Comparison of ENCODE assay signal across 1 cellular context in the genomic region with DNA sequence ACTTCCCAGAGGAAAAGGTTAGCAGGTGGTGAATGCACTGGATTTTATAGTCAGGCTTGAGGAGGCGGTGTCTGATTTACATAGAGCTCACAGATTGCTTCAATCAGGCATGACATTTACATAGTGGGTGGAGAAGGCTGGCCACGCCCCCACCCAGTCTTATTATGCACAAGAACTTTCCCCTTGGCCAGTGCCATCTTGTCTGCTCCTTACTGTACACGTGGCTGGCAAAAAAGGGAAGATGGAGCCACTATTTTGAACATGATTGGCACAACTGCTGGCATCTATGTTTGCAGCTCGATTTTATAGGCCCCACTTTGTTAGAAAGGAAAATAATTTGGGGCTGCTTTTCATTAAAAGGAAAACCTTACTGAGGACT.
TF ChIP-seq lines count a peak whose summit lies in the region.

No MANE protein-coding gene starts in this region.

TF ChIP-seq in GM12878, 131 proteins besides CTCF, POLR2A, EP300 and RAD21 (continued from another document):
- TF ChIP-seq MLLT1 (IDR thresholded peaks at IDR 0.05) = no peak
- TF ChIP-seq WRNIP1 (IDR thresholded peaks at IDR 0.05; ENCODE audit: borderline replicate concordance, low read depth, low read length) = no peak
- no peak for TF ChIP-seq TCF12 (IDR thresholded peaks at IDR 0.05; ENCODE audit: low read depth, low read length)
- no peak for TF ChIP-seq IRF4 (IDR thresholded peaks at IDR 0.05; ENCODE audit: low read depth, low read length)
- no peak for TF ChIP-seq SIN3A (IDR thresholded peaks at IDR 0.05; ENCODE audit: low read depth, low read length)
- no peak for TF ChIP-seq USF1 (IDR thresholded peaks at IDR 0.05; ENCODE audit: borderline replicate concordance, extremely low read length, insufficient read depth, low read depth, low read length)
- TF ChIP-seq HDGF (IDR thresholded peaks at IDR 0.05) = no peak
- TF ChIP-seq NR2C2 (IDR thresholded peaks at IDR 0.05; ENCODE audit: borderline replicate concordance, control insufficient read depth, insufficient read length, low read depth) = no peak
- no peak for TF ChIP-seq POU2F2 (IDR thresholded peaks at IDR 0.05; ENCODE audit: borderline replicate concordance, low read depth, low read length)
TF ChIP-seq in GM12878: peak in this region for 0.
